Comparison of ENCODE assay signal across 23 cellular contexts in the genomic region with DNA sequence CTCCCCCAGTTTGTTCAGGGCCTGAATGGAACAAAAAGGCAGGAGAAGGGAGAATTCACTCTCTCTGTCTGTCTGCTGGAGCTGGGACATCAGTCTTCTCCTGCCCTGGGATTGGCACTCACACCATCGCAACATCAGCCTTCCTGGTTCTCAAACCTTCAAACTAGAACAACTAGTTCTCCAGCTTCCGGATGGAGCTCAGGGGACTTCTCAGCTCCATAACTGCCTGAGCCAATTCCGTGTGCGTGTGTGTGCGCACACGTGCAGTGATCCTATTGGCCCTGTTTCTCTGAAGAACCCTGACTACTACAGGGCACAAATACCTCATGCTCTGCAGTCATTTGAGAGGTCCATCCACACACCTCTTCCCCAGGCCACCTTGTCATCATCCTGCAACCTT.
"Had no signal": no experiment of that assay in that cellular context is flagged by ENCODE, and none has a peak within 500 bp of the region (broad histone marks: within the 10 kb centered on the region; RNA-seq: fewer than 3 reads in every experiment).

No MANE protein-coding gene starts in this region.

- DNase-seq: activated B cell treated with CpG ODN at 0.5 μM for 24 hours; activated CD4-positive, alpha-beta memory T cell treated with anti-CD3 and anti-CD28 coated beads for 36 hours; activated CD4-positive, alpha-beta T cell treated with anti-CD3 and anti-CD28 coated beads for 1 hour; activated CD4-positive, alpha-beta T cell treated with anti-CD3 and anti-CD28 coated beads, Interleukin-2, amount 10 ng/mL, durations not matched to agents 7 days and 5 days; activated CD8-positive, alpha-beta memory T cell treated with anti-CD3 and anti-CD28 coated beads for 24 hours; activated effector memory CD4-positive, alpha-beta T cell treated with anti-CD3 and anti-CD28 coated beads, Interleukin-2, amount 50 U/mL, for 16 hours; activated naive CD4-positive, alpha-beta T cell treated with Interleukin-2 at 50 U/mL for 16 hours; activated naive CD8-positive, alpha-beta T cell treated with anti-CD3 and anti-CD28 coated beads, Interleukin-2, amount 50 U/mL, for 24 hours; activated T-cell treated with anti-CD3 and anti-CD28 coated beads, Interleukin-2, amount 50 U/mL, for 4 hours; amniotic stem cell; body of pancreas; KBM-7; NCI-H1092 treated with DMSO at 0.1 percent for 48 hours; NCI-H1436; NCI-H1694 treated with DMSO at 0.1 percent for 48 hours; NCI-H2029 treated with DMSO at 0.1 percent for 48 hours; NCI-H510A treated with DMSO at 0.1 percent for 48 hours; NCI-H69; SJCRH30; SK-N-SH; SW 1271 had no signal

- H3K9me3 ChIP-seq: ascending aorta, SJCRH30, SK-N-SH had no signal

- H3K27me3 ChIP-seq: ascending aorta, body of pancreas had no signal

- H3K4me1 ChIP-seq: ascending aorta, body of pancreas, SJCRH30 had no signal

- H3K36me3 ChIP-seq: ascending aorta, SJCRH30 had no signal

- ATAC-seq: activated naive CD4-positive, alpha-beta T cell treated with anti-CD3 and anti-CD28 coated beads, Interleukin-2, amount 50 U/mL, for 72 hours; activated naive CD8-positive, alpha-beta T cell treated with anti-CD3 and anti-CD28 coated beads, Interleukin-2, amount 50 U/mL, for 24 hours; activated T-cell treated with anti-CD3 and anti-CD28 coated beads, Interleukin-2, amount 50 U/mL, for 4 hours; body of pancreas had no signal

- H3K4me3 ChIP-seq: ascending aorta, body of pancreas, SJCRH30 had no signal

- H3K27ac ChIP-seq: ascending aorta, body of pancreas, SJCRH30 had no signal
